In genomic region chr13:95676775-95677563, GRCh38 we compare ENCODE assay signal across 8 cellular contexts. TPM values are rescaled to one million over a fixed set of nuclear protein-coding genes. Genes with fewer than 3 reads are reported as not detected.
DNase-seq lines count a peak whose midpoint lies in the region; ATAC-seq and TF ChIP-seq lines count a peak whose summit lies in the region.

TSS of gene DNAJC3 (plus strand) at chr13:95677139. CDS start at chr13:95677256, 117 bp downstream.

- no peak for TF ChIP-seq CTCF in lung (IDR thresholded peaks at IDR 0.05; ENCODE audit: control extremely low read depth, extremely low read depth)

- 1% methylated on average over 69 to 89 of the region's 89 CpGs for WGBS in lung, 2 donors

- POLR2A ChIA-PET in CD8-positive, alpha-beta memory T cell (lab: Charles Lee): interaction anchor here (1.3 kb wide), 1 partner anchor 1756 kb away, joined by 7 read pairs; no protein-coding TSS in a partner anchor

- H3K4me1 ChIP-seq in CD8-positive, alpha-beta memory T cell (ENCODE audit: insufficient read depth, low read length): peaks cover 32% of the 10 kb centered on the region
- H3K4me1 ChIP-seq in lung (ENCODE audit: control insufficient read depth in 2 of 2, insufficient read depth in 2 of 2, low read length in 2 of 2): peaks cover 2 to 14% of the 10 kb centered on the region in 2 donors

- H3K27ac Mint-ChIP-seq in CD8-positive, alpha-beta memory T cell: peak within 1 kb of the TSS; percentile 87 to 100 (median 96)

- H3K4me3 Mint-ChIP-seq in CD8-positive, alpha-beta memory T cell: peak within 1 kb of the TSS; percentile 93 to 99 (median 96)

- H3K36me3 Mint-ChIP-seq in CD8-positive, alpha-beta memory T cell: peaks cover 6 to 22% (median 12%) of the 10 kb centered on the region in 3 donors

- H3K27me3 Mint-ChIP-seq in CD8-positive, alpha-beta memory T cell: peaks cover 0 to 1% of the 10 kb centered on the region in 2 donors

- H3K27me3 ChIP-seq in CD8-positive, alpha-beta memory T cell (ENCODE audit: insufficient read depth, low read length, poor library complexity, severe bottlenecking): no peaks in the 10 kb centered on the region
- H3K27me3 ChIP-seq in lung (ENCODE audit: control insufficient read depth, insufficient read depth): no peaks in the 10 kb centered on the region

- ATAC-seq in GM19468 (IDR thresholded peaks at IDR 0.05; ENCODE audit: extremely low read depth, unreplicated experiment): peak; percentile 99
- ATAC-seq in lung (ENCODE audit: insufficient read depth, low FRiP score): peak; percentile 99

- H3K27ac ChIP-seq in CD8-positive, alpha-beta memory T cell (ENCODE audit: low read depth, low read length): peak within 1 kb of the TSS; percentile 83
- peak within 1 kb of the TSS; percentile 98 for H3K27ac ChIP-seq in lung (ENCODE audit: low read depth in 1 of 2, low read length in 1 of 2)

- DNase-seq in CD8-positive, alpha-beta memory T cell: peak; percentile 98 to 99 (median 98)
- peak; percentile 56 for DNase-seq in HS-5 (ENCODE audit: low read depth)
- DNase-seq in NK-92 treated with Interleukin-12 subunit alpha and Interleukin-12 subunit beta, amount 100 ng/mL, for 24 hours (lab: John Stamatoyannopoulos, UW): peak; percentile 98
- peak; percentile 98 for DNase-seq in activated CD8-positive, alpha-beta memory T cell treated with anti-CD3 and anti-CD28 coated beads for 24 hours
- DNase-seq in effector CD4-positive, alpha-beta T cell: peak; percentile 97
- DNase-seq in lung (ENCODE audit: low spot score): peak; percentile 99
- peak; percentile 94 to 96 (median 96) for DNase-seq in stimulated activated CD4-positive, alpha-beta T cell treated with anti-CD3 and anti-CD28 coated beads, TNF-alpha, amount 100 ng/mL, for 4 hours (ENCODE audit: low read depth in 3 of 3)

- CTCF ChIA-PET in CD8-positive, alpha-beta memory T cell (lab: Charles Lee): no interaction called here

- H3K4me3 ChIP-seq in CD8-positive, alpha-beta memory T cell (ENCODE audit: low read length): peak within 1 kb of the TSS; percentile 84
- H3K4me3 ChIP-seq in lung: peak within 1 kb of the TSS; percentile 92

- H3K4me1 Mint-ChIP-seq in CD8-positive, alpha-beta memory T cell: peaks cover 64 to 85% (median 72%) of the 10 kb centered on the region in 3 donors

- no peaks in the 10 kb centered on the region for H3K36me3 ChIP-seq in CD8-positive, alpha-beta memory T cell (ENCODE audit: insufficient read depth, low read length)
- H3K36me3 ChIP-seq in lung (ENCODE audit: control insufficient read depth in 2 of 2, insufficient read depth in 2 of 2, low read length in 2 of 2): no peaks in the 10 kb centered on the region

- H3K9me3 Mint-ChIP-seq in CD8-positive, alpha-beta memory T cell: peaks cover 3 to 13% (median 5%) of the 10 kb centered on the region in 5 donors

- H3K9me3 ChIP-seq in CD8-positive, alpha-beta memory T cell (ENCODE audit: low read length): peaks cover 1% of the 10 kb centered on the region
- H3K9me3 ChIP-seq in lung (ENCODE audit: control insufficient read depth in 2 of 2, insufficient read depth in 1 of 2, low read length in 1 of 2): peaks cover 0 to under 1% of the 10 kb centered on the region in 2 donors

RNA-seq across cellular contexts. Expression of gene DNAJC3, which starts in this region (rescaled TPM):
- total RNA-seq in CD8-positive, alpha-beta memory T cell: 10 to 100 TPM; 26.1 to 26.4 TPM
- polyA plus RNA-seq in CD8-positive, alpha-beta memory T cell: 19.4 TPM
- 10 to 100 TPM; 48.2 to 61.8 TPM for total RNA-seq in lung
- polyA plus RNA-seq in lung: 10 to 100 TPM; 15.2 to 28.7 TPM

Comparison
In these comparisons a context has a peak if more than half of its experiments do, and no peak if none do; other contexts are left out.
1. Peak in every context shown above with its lines: DNase-seq, ATAC-seq, H3K4me3 ChIP-seq and H3K27ac ChIP-seq.